ENCODE assay signal across 1 cellular context in genomic region chr15:75452364-75452967, GRCh38.
TF ChIP-seq lines count a peak whose summit lies in the region.

No MANE protein-coding gene starts in this region.

TF ChIP-seq in HepG2, 621 proteins besides CTCF, POLR2A, EP300 and RAD21 (continued from another document):
- TF ChIP-seq, protein P1, sequence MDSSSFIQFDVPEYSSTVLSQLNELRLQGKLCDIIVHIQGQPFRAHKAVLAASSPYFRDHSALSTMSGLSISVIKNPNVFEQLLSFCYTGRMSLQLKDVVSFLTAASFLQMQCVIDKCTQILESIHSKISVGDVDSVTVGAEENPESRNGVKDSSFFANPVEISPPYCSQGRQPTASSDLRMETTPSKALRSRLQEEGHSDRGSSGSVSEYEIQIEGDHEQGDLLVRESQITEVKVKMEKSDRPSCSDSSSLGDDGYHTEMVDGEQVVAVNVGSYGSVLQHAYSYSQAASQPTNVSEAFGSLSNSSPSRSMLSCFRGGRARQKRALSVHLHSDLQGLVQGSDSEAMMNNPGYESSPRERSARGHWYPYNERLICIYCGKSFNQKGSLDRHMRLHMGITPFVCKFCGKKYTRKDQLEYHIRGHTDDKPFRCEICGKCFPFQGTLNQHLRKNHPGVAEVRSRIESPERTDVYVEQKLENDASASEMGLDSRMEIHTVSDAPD (CRISPR knock-in tag; IDR thresholded peaks at IDR 0.05): no peak
- 0 out of 2 replicates have a peak, but pooled peaks have one; percentile 14 for TF ChIP-seq ZNF451 (CRISPR knock-in tag; IDR thresholded peaks at IDR 0.05)
- no peak for TF ChIP-seq SOX6 (IDR thresholded peaks at IDR 0.05)
- 0 out of 2 replicates have a peak, but pooled peaks have one; percentile 10 for TF ChIP-seq SOX6 (CRISPR knock-in tag; IDR thresholded peaks at IDR 0.05)
- no peak for TF ChIP-seq HIVEP1 (CRISPR knock-in tag; IDR thresholded peaks at IDR 0.05)
- no peak for TF ChIP-seq NR2F6 (IDR thresholded peaks at IDR 0.05)
- no peak for TF ChIP-seq NR2F6 (CRISPR knock-in tag; IDR thresholded peaks at IDR 0.05)
- no peak for TF ChIP-seq KAT2B (IDR thresholded peaks at IDR 0.05; ENCODE audit: borderline replicate concordance, low read depth, low read length)
- TF ChIP-seq, protein P2, sequence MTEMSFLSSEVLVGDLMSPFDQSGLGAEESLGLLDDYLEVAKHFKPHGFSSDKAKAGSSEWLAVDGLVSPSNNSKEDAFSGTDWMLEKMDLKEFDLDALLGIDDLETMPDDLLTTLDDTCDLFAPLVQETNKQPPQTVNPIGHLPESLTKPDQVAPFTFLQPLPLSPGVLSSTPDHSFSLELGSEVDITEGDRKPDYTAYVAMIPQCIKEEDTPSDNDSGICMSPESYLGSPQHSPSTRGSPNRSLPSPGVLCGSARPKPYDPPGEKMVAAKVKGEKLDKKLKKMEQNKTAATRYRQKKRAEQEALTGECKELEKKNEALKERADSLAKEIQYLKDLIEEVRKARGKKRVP (CRISPR knock-in tag; IDR thresholded peaks at IDR 0.05): no peak
- TF ChIP-seq, protein P3, sequence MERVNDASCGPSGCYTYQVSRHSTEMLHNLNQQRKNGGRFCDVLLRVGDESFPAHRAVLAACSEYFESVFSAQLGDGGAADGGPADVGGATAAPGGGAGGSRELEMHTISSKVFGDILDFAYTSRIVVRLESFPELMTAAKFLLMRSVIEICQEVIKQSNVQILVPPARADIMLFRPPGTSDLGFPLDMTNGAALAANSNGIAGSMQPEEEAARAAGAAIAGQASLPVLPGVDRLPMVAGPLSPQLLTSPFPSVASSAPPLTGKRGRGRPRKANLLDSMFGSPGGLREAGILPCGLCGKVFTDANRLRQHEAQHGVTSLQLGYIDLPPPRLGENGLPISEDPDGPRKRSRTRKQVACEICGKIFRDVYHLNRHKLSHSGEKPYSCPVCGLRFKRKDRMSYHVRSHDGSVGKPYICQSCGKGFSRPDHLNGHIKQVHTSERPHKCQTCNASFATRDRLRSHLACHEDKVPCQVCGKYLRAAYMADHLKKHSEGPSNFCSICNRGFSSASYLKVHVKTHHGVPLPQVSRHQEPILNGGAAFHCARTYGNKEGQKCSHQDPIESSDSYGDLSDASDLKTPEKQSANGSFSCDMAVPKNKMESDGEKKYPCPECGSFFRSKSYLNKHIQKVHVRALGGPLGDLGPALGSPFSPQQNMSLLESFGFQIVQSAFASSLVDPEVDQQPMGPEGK (CRISPR knock-in tag; IDR thresholded peaks at IDR 0.05): no peak; the same call in 1 of the 2 replicates
- TF ChIP-seq MAZ (IDR thresholded peaks at IDR 0.05; ENCODE audit: borderline replicate concordance, low read depth, low read length): no peak
- TF ChIP-seq MAZ (CRISPR knock-in tag; IDR thresholded peaks at IDR 0.05; ENCODE audit: low read depth): peak; percentile 50; the same call in 1 of the 2 replicates
- no peak for TF ChIP-seq ZNF207 (IDR thresholded peaks at IDR 0.05; ENCODE audit: borderline replicate concordance)
- no peak for TF ChIP-seq KAT8 (CRISPR knock-in tag; IDR thresholded peaks at IDR 0.05)
- TF ChIP-seq KLF12 (CRISPR knock-in tag; IDR thresholded peaks at IDR 0.05; ENCODE audit: borderline replicate concordance): no peak
- TF ChIP-seq ZKSCAN1 (IDR thresholded peaks at IDR 0.05; ENCODE audit: low read length): no peak
- TF ChIP-seq THAP11 (CRISPR knock-in tag; IDR thresholded peaks at IDR 0.05): no peak; the same call in 1 of the 2 replicates
- TF ChIP-seq SMC3 (IDR thresholded peaks at IDR 0.05; ENCODE audit: low read length): no peak
- TF ChIP-seq FOXJ3 (CRISPR knock-in tag; IDR thresholded peaks at IDR 0.05; ENCODE audit: borderline replicate concordance): no peak
- TF ChIP-seq ZNF746 (CRISPR knock-in tag; IDR thresholded peaks at IDR 0.05): no peak
- TF ChIP-seq SAFB2 (CRISPR knock-in tag; IDR thresholded peaks at IDR 0.05; ENCODE audit: borderline replicate concordance, low read depth): peak; percentile 24; the same call in 1 of the 2 replicates
- no peak for TF ChIP-seq ATRX (CRISPR knock-in tag; IDR thresholded peaks at IDR 0.05; ENCODE audit: borderline replicate concordance)
- TF ChIP-seq SALL2 (CRISPR knock-in tag; IDR thresholded peaks at IDR 0.05): no peak
- TF ChIP-seq IRF2 (CRISPR knock-in tag; IDR thresholded peaks at IDR 0.05): peak; percentile 5; the same call in 1 of the 2 replicates
- TF ChIP-seq TCF7L2 (IDR thresholded peaks at IDR 0.05; ENCODE audit: low read depth, low read length): no peak
